Comparison of ENCODE assay signal across 7 cellular contexts in the genomic region with DNA sequence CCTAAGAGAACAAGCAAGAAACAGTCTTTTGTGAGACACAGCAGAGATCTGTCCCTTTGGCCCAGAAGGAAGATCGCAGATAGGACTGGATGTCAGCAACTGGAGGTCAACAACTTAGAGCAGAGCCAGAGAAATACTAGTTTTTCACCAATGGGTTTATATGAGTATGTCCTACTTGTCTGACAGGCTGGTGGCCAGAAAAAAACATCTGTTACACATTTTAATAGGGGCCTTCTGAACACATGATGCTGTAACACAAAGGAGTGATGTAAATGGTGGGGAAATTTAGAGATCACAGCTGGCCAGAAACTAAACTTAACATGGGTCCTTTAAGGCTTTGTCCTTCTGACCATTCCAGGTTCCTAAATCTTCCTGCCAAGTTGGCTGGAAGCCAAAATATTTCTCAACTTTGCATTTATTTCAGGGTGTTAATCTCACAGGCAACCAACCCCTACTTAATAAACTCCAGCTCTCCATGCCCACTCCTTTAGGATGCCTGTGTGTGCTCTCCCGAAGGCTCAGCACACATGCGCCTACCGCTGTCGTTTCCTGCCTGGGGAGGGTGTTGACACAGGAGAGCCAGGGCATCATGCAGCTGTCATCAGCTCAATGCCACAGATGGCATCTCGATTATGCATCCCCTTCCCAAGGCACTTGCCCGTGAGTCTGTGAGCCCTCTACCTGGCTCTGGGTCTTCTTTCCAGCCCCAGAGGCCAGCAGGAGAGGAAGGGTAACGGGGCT.
DNase-seq lines count a peak whose midpoint lies in the region; ATAC-seq and TF ChIP-seq lines count a peak whose summit lies in the region.

No MANE protein-coding gene starts in this region.

- no peaks in the 10 kb centered on the region for H3K36me3 ChIP-seq in testis (ENCODE audit: low read depth, missing control alignments)

- intact Hi-C loops in left colon (cut with DNase I, micrococcal nuclease), result loop anchor here in 1 of 2 donors (5.0 kb wide), 1 partner anchor 1222 kb away; no protein-coding TSS in a partner anchor
- intact Hi-C loops in testis (cut with DNase I; ENCODE audit: low total_unique reads), result loop anchor here (10.0 kb wide), 1 partner anchor 1215 kb away; the partner anchor contains the start of gene MEIS1

- TF ChIP-seq POLR2A in testis (IDR thresholded peaks at IDR 0.05), result no peak

- DNase-seq in astrocyte of the cerebellum (ENCODE audit: low read depth) (peak; percentile 41), left colon (no peak), testis (peak; percentile 29), Ammon's horn (ENCODE audit: low spot score) (no peak), middle frontal gyrus (ENCODE audit: extremely low spot score, low spot score) (no peak)

- H3K27me3 ChIP-seq in testis, result no peaks in the 10 kb centered on the region

- no peak overlapping the region for H3K4me3 ChIP-seq in astrocyte of the cerebellum (ENCODE audit: low read depth, low read length)
- H3K4me3 ChIP-seq in testis, result no peak overlapping the region

- H3K9me3 ChIP-seq in testis, result no peaks in the 10 kb centered on the region

- H3K27ac ChIP-seq in testis, result no peak overlapping the region

- TF ChIP-seq CTCF in astrocyte of the cerebellum (IDR thresholded peaks at IDR 0.05; ENCODE audit: low read depth, low read length, missing control alignments) (no peak), testis (IDR thresholded peaks at IDR 0.05) (no peak)

- in situ Hi-C loops in astrocyte of the cerebellum (cut with HindIII; ENCODE audit: low sequenced_read_pairs), result no loop called here

- 52 to 66% methylated on average over 8 of the region's 8 CpGs for WGBS in testis, 2 donors

- H3K4me1 ChIP-seq in testis, result peaks cover 17% of the 10 kb centered on the region

- TF ChIP-seq EP300 in Ishikawa (IDR thresholded peaks at IDR 0.05; ENCODE audit: borderline replicate concordance), result no peak; the same call in 1 of the 2 replicates

- TF ChIP-seq RAD21 in Ishikawa (IDR thresholded peaks at IDR 0.05; ENCODE audit: low read depth), result no peak

- peak; percentile 33 for ATAC-seq in left colon
- no peak for ATAC-seq in GM21717 (IDR thresholded peaks at IDR 0.05; ENCODE audit: unreplicated experiment)

TF ChIP-seq in Ishikawa, 13 proteins besides CTCF, POLR2A, EP300 and RAD21:
- TF ChIP-seq YY1 (IDR thresholded peaks at IDR 0.05; ENCODE audit: low read depth) (no peak), CEBPB (IDR thresholded peaks at IDR 0.05) (peak; percentile 81), NFIC (IDR thresholded peaks at IDR 0.05) (peak; percentile 90)
- TF ChIP-seq, protein P1, sequence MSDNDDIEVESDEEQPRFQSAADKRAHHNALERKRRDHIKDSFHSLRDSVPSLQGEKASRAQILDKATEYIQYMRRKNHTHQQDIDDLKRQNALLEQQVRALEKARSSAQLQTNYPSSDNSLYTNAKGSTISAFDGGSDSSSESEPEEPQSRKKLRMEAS (IDR thresholded peaks at IDR 0.05), result no peak
- TF ChIP-seq, protein P2, sequence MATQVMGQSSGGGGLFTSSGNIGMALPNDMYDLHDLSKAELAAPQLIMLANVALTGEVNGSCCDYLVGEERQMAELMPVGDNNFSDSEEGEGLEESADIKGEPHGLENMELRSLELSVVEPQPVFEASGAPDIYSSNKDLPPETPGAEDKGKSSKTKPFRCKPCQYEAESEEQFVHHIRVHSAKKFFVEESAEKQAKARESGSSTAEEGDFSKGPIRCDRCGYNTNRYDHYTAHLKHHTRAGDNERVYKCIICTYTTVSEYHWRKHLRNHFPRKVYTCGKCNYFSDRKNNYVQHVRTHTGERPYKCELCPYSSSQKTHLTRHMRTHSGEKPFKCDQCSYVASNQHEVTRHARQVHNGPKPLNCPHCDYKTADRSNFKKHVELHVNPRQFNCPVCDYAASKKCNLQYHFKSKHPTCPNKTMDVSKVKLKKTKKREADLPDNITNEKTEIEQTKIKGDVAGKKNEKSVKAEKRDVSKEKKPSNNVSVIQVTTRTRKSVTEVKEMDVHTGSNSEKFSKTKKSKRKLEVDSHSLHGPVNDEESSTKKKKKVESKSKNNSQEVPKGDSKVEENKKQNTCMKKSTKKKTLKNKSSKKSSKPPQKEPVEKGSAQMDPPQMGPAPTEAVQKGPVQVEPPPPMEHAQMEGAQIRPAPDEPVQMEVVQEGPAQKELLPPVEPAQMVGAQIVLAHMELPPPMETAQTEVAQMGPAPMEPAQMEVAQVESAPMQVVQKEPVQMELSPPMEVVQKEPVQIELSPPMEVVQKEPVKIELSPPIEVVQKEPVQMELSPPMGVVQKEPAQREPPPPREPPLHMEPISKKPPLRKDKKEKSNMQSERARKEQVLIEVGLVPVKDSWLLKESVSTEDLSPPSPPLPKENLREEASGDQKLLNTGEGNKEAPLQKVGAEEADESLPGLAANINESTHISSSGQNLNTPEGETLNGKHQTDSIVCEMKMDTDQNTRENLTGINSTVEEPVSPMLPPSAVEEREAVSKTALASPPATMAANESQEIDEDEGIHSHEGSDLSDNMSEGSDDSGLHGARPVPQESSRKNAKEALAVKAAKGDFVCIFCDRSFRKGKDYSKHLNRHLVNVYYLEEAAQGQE (IDR thresholded peaks at IDR 0.05; ENCODE audit: low read depth), result no peak
TF ChIP-seq in Ishikawa: peak in this region for 2.

Comparison
In these comparisons a context has a peak if more than half of its experiments do, and no peak if none do; other contexts are left out.
1. DNase-seq: peak in astrocyte of the cerebellum (single experiment) and testis (single experiment); none in left colon (0 of 2), Ammon's horn (single experiment) and middle frontal gyrus (single experiment).